ENCODE assay signal across 8 cellular contexts in genomic region chr14:105313381-105314286, GRCh38. TPM values are rescaled to one million over a fixed set of nuclear protein-coding genes. Genes with fewer than 3 reads are reported as not detected.
DNase-seq lines count a peak whose midpoint lies in the region; ATAC-seq and TF ChIP-seq lines count a peak whose summit lies in the region.

No MANE protein-coding gene starts in this region.

- ATAC-seq in GM21717 (IDR thresholded peaks at IDR 0.05; ENCODE audit: unreplicated experiment): peak; percentile 1
- ATAC-seq in activated naive CD8-positive, alpha-beta T cell treated with anti-CD3 and anti-CD28 coated beads, Interleukin-2, amount 50 U/mL, for 24 hours: peak; percentile 13
- peak; percentile 26 to 43 for ATAC-seq in right cardiac atrium

- H3K36me3 Mint-ChIP-seq in activated naive CD8-positive, alpha-beta T cell treated with anti-CD3 and anti-CD28 coated beads, Interleukin-2, amount 50 U/mL, for 24 hours (ENCODE audit: low read depth): no peaks in the 10 kb centered on the region

- TF ChIP-seq POLR2A in NB4 (IDR thresholded peaks at IDR 0.05; ENCODE audit: extremely low read depth, insufficient read length): no peak

- WGBS in right cardiac atrium: 15% methylated on average over 48 of the region's 48 CpGs

- H3K9ac ChIP-seq in skeletal muscle satellite cell (ENCODE audit: low read depth, low read length): peak overlapping the region; percentile 70

- peak overlapping the region; percentile 73 for H3K27ac ChIP-seq in right cardiac atrium (ENCODE audit: low read length)

- no peaks in the 10 kb centered on the region for H3K9me3 Mint-ChIP-seq in activated naive CD8-positive, alpha-beta T cell treated with anti-CD3 and anti-CD28 coated beads, Interleukin-2, amount 50 U/mL, for 24 hours

- H3K4me2 ChIP-seq in skeletal muscle satellite cell (ENCODE audit: low read length): peak overlapping the region; percentile 83

- H3K4me1 ChIP-seq in right cardiac atrium (ENCODE audit: control insufficient read depth, insufficient read depth, low read length) (peaks cover 7% of the 10 kb centered on the region), skeletal muscle satellite cell (ENCODE audit: control insufficient read depth, insufficient read depth, low read length) (peaks cover 34% of the 10 kb centered on the region)

- POLR2A ChIA-PET in GM10248 (lab: Yijun Ruan, JAX): interaction anchor here (0.9 to 1.5 kb wide), 2 partner anchors 13 to 65 kb away, joined by 3 to 9 read pairs; partner anchors contain the start of genes BRF1 and BTBD6

- H3K27me3 ChIP-seq in right cardiac atrium (ENCODE audit: control insufficient read depth, insufficient read depth) (no peaks in the 10 kb centered on the region), skeletal muscle satellite cell (ENCODE audit: control insufficient read depth, insufficient read depth, low read length) (no peaks in the 10 kb centered on the region)

- no peaks in the 10 kb centered on the region for H3K36me3 ChIP-seq in skeletal muscle satellite cell (ENCODE audit: insufficient read depth, low read length)

- H3K27me3 Mint-ChIP-seq in activated naive CD8-positive, alpha-beta T cell treated with anti-CD3 and anti-CD28 coated beads, Interleukin-2, amount 50 U/mL, for 24 hours: no peaks in the 10 kb centered on the region

- H3K4me1 Mint-ChIP-seq in activated naive CD8-positive, alpha-beta T cell treated with anti-CD3 and anti-CD28 coated beads, Interleukin-2, amount 50 U/mL, for 24 hours: peaks cover 33% of the 10 kb centered on the region

- TF ChIP-seq CTCF in NB4 (IDR thresholded peaks at IDR 0.05; ENCODE audit: low read depth, low read length): no peak
- no peak for TF ChIP-seq CTCF in GM10248 (IDR thresholded peaks at IDR 0.05; ENCODE audit: control extremely low read depth, extremely low read depth, low read depth, missing control alignments)

- H3K4me3 ChIP-seq in NB4 (ENCODE audit: low read depth, low read length) (no peak overlapping the region), right cardiac atrium (ENCODE audit: low read length) (peak overlapping the region; percentile 89), skeletal muscle satellite cell (ENCODE audit: low read length) (peak overlapping the region; percentile 69)

- CTCF ChIA-PET in GM10248 (lab: Yijun Ruan, JAX): interaction anchor here (1.0 to 1.4 kb wide), 5 partner anchors 16 to 176 kb away, joined by 3 read pairs; no protein-coding TSS in a partner anchor

- H3K4me3 Mint-ChIP-seq in activated naive CD8-positive, alpha-beta T cell treated with anti-CD3 and anti-CD28 coated beads, Interleukin-2, amount 50 U/mL, for 24 hours: peak overlapping the region; percentile 71

- DNase-seq in COLO668 (lab: John Stamatoyannopoulos, UW; ENCODE audit: unreplicated experiment): peak; percentile 58
- peak; percentile 27 for DNase-seq in NB4 (ENCODE audit: low read depth)
- DNase-seq in activated naive CD8-positive, alpha-beta T cell treated with anti-CD3 and anti-CD28 coated beads, Interleukin-2, amount 50 U/mL, for 24 hours: no peak
- peak; percentile 57 to 85 (median 80) for DNase-seq in right cardiac atrium
- no peak for DNase-seq in GM10248 (ENCODE audit: extremely low spot score)
- no peak for DNase-seq in NOMO-1 treated with dmso at 0.1 percent for 144 hours (lab: John Stamatoyannopoulos, UW; ENCODE audit: unreplicated experiment)

- intact Hi-C loops in right cardiac atrium (cut with DNase I): no loop called here

- H3K27ac Mint-ChIP-seq in activated naive CD8-positive, alpha-beta T cell treated with anti-CD3 and anti-CD28 coated beads, Interleukin-2, amount 50 U/mL, for 24 hours: peak overlapping the region; percentile 67

- no peaks in the 10 kb centered on the region for H3K9me3 ChIP-seq in right cardiac atrium (ENCODE audit: control insufficient read depth, low read length)
- H3K9me3 ChIP-seq in skeletal muscle satellite cell (replicated peaks; ENCODE audit: low read length): no peaks in the 10 kb centered on the region

RNA-seq across cellular contexts. Expression of gene PACS2, which starts 0.9 kb away (rescaled TPM):
- total RNA-seq in right cardiac atrium: 10 to 100 TPM; 50.6 to 67.0 (median 64.4) TPM
- 63.0 TPM for polyA plus RNA-seq in right cardiac atrium
- total RNA-seq in skeletal muscle satellite cell (2012; rRNA removed): 42.6 and 47.7 TPM in 2 replicates

RNA-seq across cellular contexts. Expression of gene BRF1, which starts 12.8 kb away (rescaled TPM):
- 10 to 100 TPM; 18.1 to 21.1 (median 18.4) TPM for total RNA-seq in right cardiac atrium
- 17.9 TPM for polyA plus RNA-seq in right cardiac atrium
- 33.0 and 33.5 TPM in 2 replicates for total RNA-seq in skeletal muscle satellite cell (2012; rRNA removed)

Comparison
In these comparisons a context has a peak if more than half of its experiments do, and no peak if none do; other contexts are left out.
1. DNase-seq: peak in COLO668 (single experiment), NB4 (single experiment) and right cardiac atrium (3 of 3); none in activated naive CD8-positive, alpha-beta T cell treated with anti-CD3 and anti-CD28 coated beads, Interleukin-2, amount 50 U/mL, for 24 hours (single experiment), GM10248 (single experiment) and NOMO-1 treated with dmso at 0.1 percent for 144 hours (single experiment).
2. Peak in every context shown above with its lines, with median percentiles within 50 percentile points of each other: ATAC-seq.